ENCODE assay signal across 24 cellular contexts in genomic region chr12:46808955-46809697, GRCh38. TPM values are rescaled to one million over a fixed set of nuclear protein-coding genes. Genes with fewer than 3 reads are reported as not detected.
"Had no signal": no experiment of that assay in that cellular context is flagged by ENCODE, and none has a peak within 500 bp of the region (broad histone marks: within the 10 kb centered on the region; RNA-seq: fewer than 3 reads in every experiment).

No MANE protein-coding gene starts in this region.

- H3K9me3 Mint-ChIP-seq: dendritic cell treated with granulocyte-macrophage colony-stimulating factor and Interleukin-4, amounts not matched to agents 40 ng/mL and 50 ng/mL, for 4 days; immature natural killer cell; naive thymus-derived CD8-positive, alpha-beta T cell had no signal

- H3K27ac ChIP-seq: heart right ventricle, neutrophil, psoas muscle, skin epidermis, stomach, thoracic aorta, transverse colon had no signal

- DNase-seq: cerebellar nuclear complex; erythroblast; heart right ventricle; hypothalamus; immature natural killer cell; kidney; left colon; mammary epithelial cell; mucosa of descending colon; naive thymus-derived CD8-positive, alpha-beta T cell; psoas muscle; retina; stimulated activated CD4-positive, alpha-beta T cell treated with anti-CD3 and anti-CD28 coated beads, Interleukin-2, amount 100 ng/mL, for 24 hours; stimulated activated naive CD4-positive, alpha-beta T cell; stomach; substantia nigra; transverse colon had no signal

- H3K36me3 Mint-ChIP-seq: immature natural killer cell; naive thymus-derived CD8-positive, alpha-beta T cell had no signal

- H3K4me3 Mint-ChIP-seq: dendritic cell treated with granulocyte-macrophage colony-stimulating factor and Interleukin-4, amounts not matched to agents 40 ng/mL and 50 ng/mL, for 4 days; immature natural killer cell; naive thymus-derived CD8-positive, alpha-beta T cell had no signal

- ATAC-seq: heart right ventricle; left colon; mucosa of descending colon; naive thymus-derived CD8-positive, alpha-beta T cell; sciatic nerve had no signal

- H3K36me3 ChIP-seq: heart right ventricle, neutrophil, stomach, thoracic aorta, transverse colon had no signal

- H3K4me1 ChIP-seq: heart right ventricle, stomach, transverse colon had no signal

- H3K4me3 ChIP-seq: heart right ventricle, mucosa of descending colon, psoas muscle, skin epidermis, stomach, thoracic aorta, transverse colon had no signal

- H3K27me3 ChIP-seq: heart right ventricle, neutrophil, stomach, transverse colon had no signal

- H3K27ac Mint-ChIP-seq: dendritic cell treated with granulocyte-macrophage colony-stimulating factor and Interleukin-4, amounts not matched to agents 40 ng/mL and 50 ng/mL, for 4 days; immature natural killer cell; naive thymus-derived CD8-positive, alpha-beta T cell had no signal

- H3K9me3 ChIP-seq: heart right ventricle, mucosa of descending colon, neutrophil, psoas muscle, stomach, thoracic aorta, transverse colon had no signal

RNA-seq across cellular contexts. Expression of gene SLC38A4, which starts 16.7 kb away (rescaled TPM):
- total RNA-seq: glomerular endothelial cell; naive thymus-derived CD8-positive, alpha-beta T cell had no signal
- polyA plus RNA-seq: immature natural killer cell; naive thymus-derived CD8-positive, alpha-beta T cell; neural cell had no signal
